In the genomic region with DNA sequence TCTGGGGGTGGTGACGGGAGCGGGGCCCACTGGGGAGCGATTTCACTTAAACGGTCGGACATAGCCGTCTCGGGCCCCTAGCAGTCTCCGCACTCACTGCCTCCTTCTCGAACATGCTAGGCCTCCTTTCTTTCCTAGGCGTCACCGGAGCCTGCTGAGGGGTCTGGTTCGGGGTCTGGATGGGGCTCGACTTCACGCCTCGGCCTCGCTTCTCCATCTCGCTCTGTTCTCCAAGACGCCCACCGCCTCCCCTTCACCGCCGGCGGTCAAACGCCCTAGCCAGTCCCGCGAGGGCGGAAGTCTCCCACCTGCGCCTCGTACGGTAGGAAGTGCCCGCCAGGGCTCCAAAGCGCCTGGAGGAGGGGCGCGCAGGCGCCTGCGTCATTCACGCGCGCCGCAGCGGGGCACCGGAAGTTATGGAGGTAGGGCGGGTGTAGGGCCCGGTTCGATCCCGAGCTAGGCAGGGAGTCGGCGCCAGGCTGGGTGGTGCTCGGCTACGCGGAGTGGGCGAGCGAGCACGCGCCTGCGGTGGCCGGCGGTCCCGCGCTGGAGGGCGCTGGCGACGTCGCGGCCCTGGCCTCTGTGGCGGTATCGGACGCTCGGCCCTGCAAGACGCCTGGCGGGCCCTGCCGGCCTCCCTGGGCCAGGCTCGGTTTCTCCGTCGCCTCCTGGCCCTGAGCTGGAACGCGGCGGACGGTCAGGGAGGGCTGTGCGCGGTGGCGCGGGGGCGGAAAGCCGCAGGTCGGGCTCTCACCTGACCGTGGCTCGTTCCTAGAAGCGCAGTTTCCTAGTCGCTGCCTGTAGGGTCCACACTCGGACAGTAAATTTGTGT, we compare ENCODE assay signal across 8 cellular contexts. TPM values are rescaled to one million over a fixed set of nuclear protein-coding genes. Genes with fewer than 3 reads are reported as not detected.
A peak's percentile ranks its signal among the peaks of the same experiment; 100 is the strongest.
DNase-seq lines count a peak whose midpoint lies in the region; ATAC-seq, FAIRE-seq and TF ChIP-seq lines count a peak whose summit lies in the region.

A gene with protein sequence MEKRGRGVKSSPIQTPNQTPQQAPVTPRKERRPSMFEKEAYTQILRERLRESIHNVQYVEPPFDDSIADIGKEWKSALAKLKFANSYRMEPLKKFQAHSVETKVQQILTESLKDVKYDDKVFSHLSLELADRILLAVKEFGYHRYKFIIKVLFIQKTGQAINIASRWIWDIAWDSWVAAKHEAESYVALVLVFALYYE (minus strand): TSS at position 331 of the 832 bp plus-strand sequence. CDS start 114 bp downstream, at position 217.
A gene (plus strand): TSS at position 381 of the 832 bp plus-strand sequence. CDS start 36 bp downstream, at position 417.

- DNase-seq in GM12892 (ENCODE audit: insufficient read length) (peak; percentile 81), NCI-H1417 treated with DMSO at 0.1 percent for 48 hours (lab: John Stamatoyannopoulos, UW) (peak; percentile 87), SW 1271 (lab: John Stamatoyannopoulos, UW) (peak; percentile 83 to 85), heart right ventricle (peak; percentile 93 to 94), posterior cingulate gyrus (peak; percentile 90 to 99 (median 93)), upper lobe of left lung (peak; percentile 92 to 100)

- TF ChIP-seq CTCF in heart right ventricle (IDR thresholded peaks at IDR 0.05), result peak in 6 of 9 donors; percentile 12 to 44 (median 37)
- peak in 5 of 6 experiments; percentile 9 to 80 (median 68) for TF ChIP-seq CTCF in upper lobe of left lung (IDR thresholded peaks at IDR 0.05)

- intact Hi-C loops in heart right ventricle (cut with DNase I) (loop anchor here in 8 of 10 donors (1.0 to 10.0 kb wide), 7 partner anchors 27 to 806 kb away; a partner anchor contains a TSS), posterior cingulate gyrus (cut with DNase I) (loop anchor here (1.0 to 2.0 kb wide), 3 partner anchors 27 to 803 kb away; a partner anchor contains a TSS)

- TF ChIP-seq POLR2A in GM12892 (IDR thresholded peaks at IDR 0.05; ENCODE audit: low read depth, low read length) (peak; percentile 94), upper lobe of left lung (IDR thresholded peaks at IDR 0.05) (peak; percentile 65 to 92 (median 84))

- H3K4me3 ChIP-seq in heart right ventricle, result peak within 1 kb of the TSS; percentile 53 to 96 (median 88)
- H3K4me3 ChIP-seq in upper lobe of left lung, result peak within 1 kb of the TSS; percentile 74 to 95 (median 85)

- FAIRE-seq in GM12892 (lab: Jason Lieb, UNC), result peak; percentile 96

- H3K27ac ChIP-seq in adipose tissue (ENCODE audit: low read depth, low read length) (peak within 1 kb of the TSS; percentile 66), heart right ventricle (peak within 1 kb of the TSS; percentile 81 to 99 (median 96)), upper lobe of left lung (peak within 1 kb of the TSS; percentile 94 to 99 (median 96))

- H3K9me3 ChIP-seq in heart right ventricle (peaks cover 0 to 4% (median 0%) of the 10 kb centered on the region in 11 donors), upper lobe of left lung (no peaks in the 10 kb centered on the region)

- WGBS in adipose tissue, 3 donors, result 0 to 1% (median 0%) methylated on average over 90 of the region's 90 CpGs
- 0% methylated on average over 64 to 90 of the region's 90 CpGs for WGBS in heart right ventricle, 2 donors
- WGBS in upper lobe of left lung, 2 donors, result 0 to 1% methylated on average over 34 to 66 of the region's 90 CpGs

- peak in 2 of 4 donors; percentile 40 to 75 for TF ChIP-seq EP300 in upper lobe of left lung (IDR thresholded peaks at IDR 0.05)

- no peaks in the 10 kb centered on the region for H3K27me3 ChIP-seq in heart right ventricle
- H3K27me3 ChIP-seq in upper lobe of left lung, result no peaks in the 10 kb centered on the region

- peaks cover 2 to 32% (median 24%) of the 10 kb centered on the region in 9 donors for H3K4me1 ChIP-seq in heart right ventricle
- H3K4me1 ChIP-seq in upper lobe of left lung, result peaks cover 17 to 24% (median 19%) of the 10 kb centered on the region in 4 donors

- ATAC-seq in HG02840 (IDR thresholded peaks at IDR 0.05; ENCODE audit: low FRiP score, unreplicated experiment) (peak; percentile 95), heart right ventricle (peak; percentile 98 to 100 (median 99)), upper lobe of left lung (ENCODE audit: low FRiP score in 2 of 2) (peak; percentile 99)

- peaks cover 0 to 12% (median 0%) of the 10 kb centered on the region in 9 donors for H3K36me3 ChIP-seq in heart right ventricle
- peaks cover 0 to under 1% (median under 1%) of the 10 kb centered on the region in 4 donors for H3K36me3 ChIP-seq in upper lobe of left lung

RNA-seq across cellular contexts. Expression of the first gene that starts in this region (rescaled TPM):
- polyA plus RNA-seq in GM12892 (2012; ENCODE audit: missing spikeins), result 3.5 TPM
- polyA plus RNA-seq in adipose tissue (1 to 10 TPM in 1 of 3 donors, under 1 TPM in 2; 0.70 to 1.3 (median 0.76) TPM), heart right ventricle (1 to 10 TPM in 1 of 2 donors, under 1 TPM in 1; 0.74 to 3.4 TPM)
- total RNA-seq in heart right ventricle (1 to 10 TPM in 1 of 10 donors, under 1 TPM in 9; 0.19 to 1.1 (median 0.61) TPM), upper lobe of left lung (1 to 10 TPM in 5 of 6 donors, under 1 TPM in 1; 0.89 to 6.3 (median 1.2) TPM)

RNA-seq across cellular contexts. Expression of the second gene that starts in this region (rescaled TPM):
- polyA plus RNA-seq in GM12892 (2012; ENCODE audit: missing spikeins), result 29.0 TPM
- polyA plus RNA-seq in adipose tissue, result 10 to 100 TPM; 16.3 to 25.3 (median 16.5) TPM
- 10 to 100 TPM in 4 of 10 donors, 1 to 10 TPM in 6; 7.5 to 14.9 (median 9.6) TPM for total RNA-seq in heart right ventricle
- 10 to 100 TPM; 12.6 to 38.5 TPM for polyA plus RNA-seq in heart right ventricle
- 10 to 100 TPM; 12.6 to 51.3 (median 18.5) TPM for total RNA-seq in upper lobe of left lung

Comparison
In these comparisons a context has a peak if more than half of its experiments do, and no peak if none do; other contexts are left out.
1. Peak in every context shown above with its lines: DNase-seq, ATAC-seq, H3K4me3 ChIP-seq and H3K27ac ChIP-seq.